Comparison of ENCODE assay signal across 1 cellular context in genomic region chr2:27211943-27212625, GRCh38.
TF ChIP-seq lines count a peak whose summit lies in the region.

Gene ATRAID, plus strand, starts transcription at chr2:27212041. Its CDS starts 328 bp downstream, at chr2:27212369.
Gene SLC5A6, minus strand, starts transcription at chr2:27212268. Its CDS starts 4,618 bp downstream, at chr2:27207650.

TF ChIP-seq in SK-N-SH, 30 proteins besides CTCF, POLR2A, EP300 and RAD21 (continued from another document):
- TF ChIP-seq REST (IDR thresholded peaks at IDR 0.05; ENCODE audit: low read depth, low read length) (peak; percentile 38; the same call in 1 of the 2 replicates), CHD2 (IDR thresholded peaks at IDR 0.05; ENCODE audit: low read length, partially characterized antibody) (peak; percentile 92), USF2 (IDR thresholded peaks at IDR 0.05; ENCODE audit: borderline replicate concordance, low read depth, low read length) (no peak), FOXJ3 (CRISPR knock-in tag; IDR thresholded peaks at IDR 0.05) (no peak; the same call in 1 of the 2 replicates), JUND (IDR thresholded peaks at IDR 0.05) (no peak), ZBTB33 (IDR thresholded peaks at IDR 0.05; ENCODE audit: borderline replicate concordance, low read depth) (peak; percentile 85), POLR2AphosphoS5 (IDR thresholded peaks at IDR 0.05; ENCODE audit: low read depth, low read length) (peak; percentile 97), TAF1 (IDR thresholded peaks at IDR 0.05; ENCODE audit: borderline replicate concordance, low read depth, low read length) (peak; percentile 84), ELF1 (IDR thresholded peaks at IDR 0.05) (peak; percentile 91), YY1 (IDR thresholded peaks at IDR 0.05; ENCODE audit: low read depth) (peak; percentile 92), GATA2 (CRISPR knock-in tag; IDR thresholded peaks at IDR 0.05) (no peak), GABPA (IDR thresholded peaks at IDR 0.05; ENCODE audit: low read depth) (peak; percentile 78), RCOR1 (IDR thresholded peaks at IDR 0.05; ENCODE audit: low read length) (no peak), EZH2phosphoT487 (IDR thresholded peaks at IDR 0.05; ENCODE audit: borderline replicate concordance, low read depth) (no peak)
- TF ChIP-seq, protein P1, sequence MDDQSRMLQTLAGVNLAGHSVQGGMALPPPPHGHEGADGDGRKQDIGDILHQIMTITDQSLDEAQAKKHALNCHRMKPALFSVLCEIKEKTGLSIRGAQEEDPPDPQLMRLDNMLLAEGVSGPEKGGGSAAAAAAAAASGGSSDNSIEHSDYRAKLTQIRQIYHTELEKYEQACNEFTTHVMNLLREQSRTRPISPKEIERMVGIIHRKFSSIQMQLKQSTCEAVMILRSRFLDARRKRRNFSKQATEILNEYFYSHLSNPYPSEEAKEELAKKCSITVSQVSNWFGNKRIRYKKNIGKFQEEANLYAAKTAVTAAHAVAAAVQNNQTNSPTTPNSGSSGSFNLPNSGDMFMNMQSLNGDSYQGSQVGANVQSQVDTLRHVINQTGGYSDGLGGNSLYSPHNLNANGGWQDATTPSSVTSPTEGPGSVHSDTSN (IDR thresholded peaks at IDR 0.05), result no peak
